In genomic region chr3:161100994-161101393, GRCh38 we compare ENCODE assay signal across 16 cellular contexts. TPM values are rescaled to one million over a fixed set of nuclear protein-coding genes. Genes with fewer than 3 reads are reported as not detected.
DNase-seq lines count a peak whose midpoint lies in the region; ATAC-seq and TF ChIP-seq lines count a peak whose summit lies in the region.
"Had no signal": no experiment of that assay in that cellular context is flagged by ENCODE, and none has a peak within 500 bp of the region (broad histone marks: within the 10 kb centered on the region; RNA-seq: fewer than 3 reads in every experiment).

No MANE protein-coding gene starts in this region.

- TF ChIP-seq CTCF in VCaP (conservative IDR thresholded peaks at IDR 0.05) (no peak), right atrium auricular region (IDR thresholded peaks at IDR 0.05) (no peak), lung (IDR thresholded peaks at IDR 0.05; ENCODE audit: control extremely low read depth, extremely low read depth) (no peak), upper lobe of right lung (IDR thresholded peaks at IDR 0.05) (no peak)

- H3K4me3 ChIP-seq in right atrium auricular region, result no peak overlapping the region
- no peak overlapping the region for H3K4me3 ChIP-seq in lung
- no peak overlapping the region for H3K4me3 ChIP-seq in upper lobe of right lung

- H3K36me3 ChIP-seq in right atrium auricular region (peaks cover 12% of the 10 kb centered on the region), lung (ENCODE audit: control insufficient read depth in 2 of 2, insufficient read depth in 2 of 2, low read length in 2 of 2) (peaks cover 1 to 6% of the 10 kb centered on the region in 2 donors), upper lobe of right lung (no peaks in the 10 kb centered on the region)

- H3K9me3 ChIP-seq in right atrium auricular region (no peaks in the 10 kb centered on the region), lung (ENCODE audit: control insufficient read depth in 2 of 2, insufficient read depth in 1 of 2, low read length in 1 of 2) (peaks cover 0 to 3% of the 10 kb centered on the region in 2 donors), upper lobe of right lung (no peaks in the 10 kb centered on the region)

- DNase-seq in right atrium auricular region (ENCODE audit: low spot score) (no peak), lung (ENCODE audit: low spot score) (peak; percentile 50), upper lobe of right lung (peak; percentile 66), NCI-H748 treated with DMSO at 0.1 percent for 48 hours (lab: John Stamatoyannopoulos, UW) (no peak)
- DNase-seq: CD4-positive, alpha-beta memory T cell; DND-41; GDM1; NCI-H1105 treated with DMSO at 0.1 percent for 48 hours; NCI-H187; NCI-H446 treated with DMSO at 0.1 percent for 48 hours; NCI-H82; SIG-M5 had no signal

- ATAC-seq in lung (ENCODE audit: insufficient read depth, low FRiP score) (peak; percentile 24), upper lobe of right lung (peak; percentile 81), GM19455 (IDR thresholded peaks at IDR 0.05; ENCODE audit: unreplicated experiment) (no peak), GM19397 (IDR thresholded peaks at IDR 0.05; ENCODE audit: unreplicated experiment) (no peak)
- ATAC-seq: Panc1 had no signal

- peak overlapping the region; percentile 18; the same call in 1 of the 2 replicates for H3K27ac ChIP-seq in VCaP
- H3K27ac ChIP-seq in right atrium auricular region, result peak overlapping the region; percentile 75 to 88
- H3K27ac ChIP-seq in lung (ENCODE audit: low read depth in 1 of 2, low read length in 1 of 2), result peak overlapping the region in 1 of 2 donors; percentile 51
- H3K27ac ChIP-seq in upper lobe of right lung, result no peak overlapping the region

- H3K4me1 ChIP-seq in right atrium auricular region, result peaks cover 0 to 62% of the 10 kb centered on the region in 2 donors
- H3K4me1 ChIP-seq in lung (ENCODE audit: control insufficient read depth in 2 of 2, insufficient read depth in 2 of 2, low read length in 2 of 2), result peaks cover 3 to 12% of the 10 kb centered on the region in 2 donors
- H3K4me1 ChIP-seq in upper lobe of right lung, result peaks cover 5% of the 10 kb centered on the region

- 81 to 89% methylated on average over 6 of the region's 6 CpGs for WGBS in lung, 2 donors

- intact Hi-C loops in upper lobe of right lung (cut with DNase I), result no loop called here

- no peaks in the 10 kb centered on the region for H3K27me3 ChIP-seq in right atrium auricular region
- H3K27me3 ChIP-seq in lung (ENCODE audit: control insufficient read depth, insufficient read depth), result no peaks in the 10 kb centered on the region
- H3K27me3 ChIP-seq in upper lobe of right lung, result no peaks in the 10 kb centered on the region

RNA-seq across cellular contexts. Expression of gene B3GALNT1, which starts 4.2 kb away (rescaled TPM):
- total RNA-seq in right atrium auricular region (10 to 100 TPM; 27.6 to 70.2 TPM), lung (10 to 100 TPM; 20.6 to 24.0 TPM), upper lobe of right lung (17.6 TPM)
- 1 to 10 TPM; 4.6 to 9.9 TPM for polyA plus RNA-seq in lung

Comparison
In these comparisons a context has a peak if more than half of its experiments do, and no peak if none do; other contexts are left out.
1. DNase-seq: peak in lung (single experiment) and upper lobe of right lung (single experiment); none in right atrium auricular region (single experiment) and NCI-H748 treated with DMSO at 0.1 percent for 48 hours (single experiment).
2. ATAC-seq: peak in lung (single experiment) and upper lobe of right lung (single experiment); none in GM19455 (single experiment) and GM19397 (single experiment).